Comparison of ENCODE assay signal across 10 cellular contexts in the genomic region with DNA sequence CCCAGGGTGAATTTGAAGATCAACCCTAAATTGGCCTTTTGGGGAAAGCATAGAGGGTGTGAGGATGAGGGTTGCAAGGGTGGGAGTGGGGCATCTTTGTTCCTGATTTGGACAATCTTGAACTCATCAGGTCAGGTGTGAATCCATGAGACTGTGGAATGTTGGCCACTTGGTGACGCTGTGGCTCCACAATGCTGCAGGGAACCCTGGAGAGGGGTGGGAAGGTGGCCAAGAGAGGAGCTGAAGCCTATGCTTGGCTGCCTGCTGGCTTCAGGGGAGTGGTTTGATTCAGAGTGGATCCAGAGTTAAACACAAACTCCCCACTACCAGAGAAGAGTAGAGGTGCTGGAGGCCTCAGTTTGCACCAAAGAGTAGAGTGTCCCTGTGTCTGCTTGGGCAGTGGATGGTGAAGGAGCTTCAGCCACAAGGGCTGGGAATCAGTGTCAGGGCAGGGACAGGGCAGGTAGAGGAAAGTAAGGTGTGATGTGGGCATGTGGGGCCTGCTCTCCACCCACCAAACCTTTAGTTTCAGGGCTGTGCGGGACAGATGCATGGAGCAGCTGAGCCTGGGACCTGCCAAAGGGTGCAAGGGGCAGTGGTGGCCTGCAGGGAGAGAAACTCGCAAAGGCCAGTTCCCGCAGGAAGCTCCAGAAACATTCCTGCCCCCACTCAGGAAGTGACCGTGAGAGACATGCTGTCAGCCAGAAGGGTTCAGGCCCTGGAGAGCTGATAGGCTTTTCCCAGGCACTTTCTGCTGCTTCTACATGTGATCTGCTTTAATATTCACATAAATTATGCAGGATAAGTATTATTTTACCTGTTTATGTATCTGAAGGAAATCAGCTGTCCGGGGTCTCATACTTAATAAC.
DNase-seq lines count a peak whose midpoint lies in the region; ATAC-seq and TF ChIP-seq lines count a peak whose summit lies in the region.
"Had no signal": no experiment of that assay in that cellular context is flagged by ENCODE, and none has a peak within 500 bp of the region (broad histone marks: within the 10 kb centered on the region; RNA-seq: fewer than 3 reads in every experiment).

No MANE protein-coding gene starts in this region.

- no peak overlapping the region for H3K27ac Mint-ChIP-seq in activated T-helper 17 cell treated with anti-CD3 and anti-CD28 coated beads, Interleukin-2, amount 50 U/mL, for 72 hours

- H3K4me3 Mint-ChIP-seq in activated T-helper 17 cell treated with anti-CD3 and anti-CD28 coated beads, Interleukin-2, amount 50 U/mL, for 72 hours = peak overlapping the region; percentile 1

- no peaks in the 10 kb centered on the region for H3K36me3 Mint-ChIP-seq in activated T-helper 17 cell treated with anti-CD3 and anti-CD28 coated beads, Interleukin-2, amount 50 U/mL, for 72 hours (ENCODE audit: low read depth)

- no peak for TF ChIP-seq CTCF in GM10266 (IDR thresholded peaks at IDR 0.05; ENCODE audit: control insufficient read depth, insufficient read depth, low read depth, missing control alignments)

- DNase-seq in ELR (ENCODE audit: low read depth) (peak; percentile 19), KBM-7 (peak; percentile 35), myocyte (ENCODE audit: low read depth) (peak; percentile 24), occipital lobe (lab: John Stamatoyannopoulos, UW) (no peak), NCI-H1436 treated with DMSO at 0.1 percent for 48 hours (lab: John Stamatoyannopoulos, UW) (no peak), GM10266 (ENCODE audit: extremely low spot score) (no peak)
- DNase-seq: activated gamma-delta T cell treated with Interleukin-2 at 50 U/mL for 16 hours, trophoblast cell had no signal

- no peaks in the 10 kb centered on the region for H3K9me3 Mint-ChIP-seq in activated T-helper 17 cell treated with anti-CD3 and anti-CD28 coated beads, Interleukin-2, amount 50 U/mL, for 72 hours

- peak; percentile 15 for ATAC-seq in activated T-helper 17 cell treated with anti-CD3 and anti-CD28 coated beads, Interleukin-2, amount 50 U/mL, for 72 hours (replicated peaks)
- ATAC-seq in GM19467 (IDR thresholded peaks at IDR 0.05; ENCODE audit: unreplicated experiment) = no peak

- peaks cover 8% of the 10 kb centered on the region for H3K27me3 Mint-ChIP-seq in activated T-helper 17 cell treated with anti-CD3 and anti-CD28 coated beads, Interleukin-2, amount 50 U/mL, for 72 hours

- in situ Hi-C loops in KBM-7 (cut with MboI; ENCODE audit: low pct_unique_long_range_greater_than_20kb, low sequenced_read_pairs) = no loop called here

- no peaks in the 10 kb centered on the region for H3K4me1 Mint-ChIP-seq in activated T-helper 17 cell treated with anti-CD3 and anti-CD28 coated beads, Interleukin-2, amount 50 U/mL, for 72 hours

Comparison
In these comparisons a context has a peak if more than half of its experiments do, and no peak if none do; other contexts are left out.
1. DNase-seq: peak in ELR (single experiment), KBM-7 (single experiment) and myocyte (single experiment); none in occipital lobe (single experiment), NCI-H1436 treated with DMSO at 0.1 percent for 48 hours (single experiment) and GM10266 (single experiment).